21 cellular contexts compared by ENCODE assay signal in genomic region chr2:198518935-198519334, GRCh38.
DNase-seq lines count a peak whose midpoint lies in the region; ATAC-seq and TF ChIP-seq lines count a peak whose summit lies in the region.
"Had no signal": no experiment of that assay in that cellular context is flagged by ENCODE, and none has a peak within 500 bp of the region (broad histone marks: within the 10 kb centered on the region; RNA-seq: fewer than 3 reads in every experiment).

No MANE protein-coding gene starts in this region.

- no peak for TF ChIP-seq POLR2A in GM18505 (IDR thresholded peaks at IDR 0.05; ENCODE audit: borderline replicate concordance, extremely low read depth, insufficient read depth, insufficient read length)

- no peak for TF ChIP-seq CTCF in foreskin fibroblast (IDR thresholded peaks at IDR 0.05; ENCODE audit: low read depth, low read length)

- no peak overlapping the region for H3K4me3 ChIP-seq in foreskin fibroblast (ENCODE audit: low read depth in 1 of 2, low read length in 2 of 2)
- H3K4me3 ChIP-seq: heart left ventricle had no signal

- peak; percentile 30 for DNase-seq in NAMALWA (ENCODE audit: low spot score)
- no peak for DNase-seq in left lobe of liver (ENCODE audit: low spot score)
- DNase-seq in dedifferentiated amniotic fluid mesenchymal stem cell (ENCODE audit: extremely low spot score): no peak
- DNase-seq in foreskin fibroblast: no peak
- DNase-seq: ACHN; activated CD4-positive, CD25-positive, alpha-beta regulatory T cell; activated CD8-positive, alpha-beta memory T cell treated with anti-CD3 and anti-CD28 coated beads for 24 hours; activated naive CD4-positive, alpha-beta T cell treated with Interleukin-2 at 50 U/mL for 16 hours; activated T-cell treated with anti-CD3 and anti-CD28 coated beads, Interleukin-2, amount 50 U/mL, for 4 hours; amygdala; C1 segment of cervical spinal cord; HCEC 1CT; heart left ventricle; NCI-H1417 treated with DMSO at 0.1 percent for 48 hours; NCI-H524 treated with DMSO at 0.1 percent for 48 hours; posterior cingulate gyrus had no signal

- ATAC-seq in GM18505 (IDR thresholded peaks at IDR 0.05; ENCODE audit: unreplicated experiment) (peak; percentile 65), GM21367 (IDR thresholded peaks at IDR 0.05; ENCODE audit: unreplicated experiment) (peak; percentile 70), HG03060 (IDR thresholded peaks at IDR 0.05; ENCODE audit: low read depth, unreplicated experiment) (peak; percentile 67), left lobe of liver (no peak), HG03439 (IDR thresholded peaks at IDR 0.05; ENCODE audit: unreplicated experiment) (no peak)
- ATAC-seq: activated T-cell treated with anti-CD3 and anti-CD28 coated beads, Interleukin-2, amount 50 U/mL, for 4 hours; heart left ventricle; sciatic nerve had no signal

Comparison
In these comparisons a context has a peak if more than half of its experiments do, and no peak if none do; other contexts are left out.
1. ATAC-seq: peak in GM18505 (single experiment), GM21367 (single experiment) and HG03060 (single experiment); none in left lobe of liver (single experiment) and HG03439 (single experiment).